In genomic region chr2:55102056-55102812, GRCh38 we compare ENCODE assay signal across 13 cellular contexts. TPM values are rescaled to one million over a fixed set of nuclear protein-coding genes. Genes with fewer than 3 reads are reported as not detected.
DNase-seq lines count a peak whose midpoint lies in the region; ATAC-seq and TF ChIP-seq lines count a peak whose summit lies in the region.
"Had no signal": no experiment of that assay in that cellular context is flagged by ENCODE, and none has a peak within 500 bp of the region (broad histone marks: within the 10 kb centered on the region; RNA-seq: fewer than 3 reads in every experiment).

No MANE protein-coding gene starts in this region.

- ATAC-seq in psoas muscle (no peak), HG03108 (IDR thresholded peaks at IDR 0.05; ENCODE audit: unreplicated experiment) (no peak)
- ATAC-seq: activated CD4-positive, CD25-positive, alpha-beta regulatory T cell treated with anti-CD3 and anti-CD28 coated beads, Interleukin-2, amount 50 U/mL, for 24 hours; stimulated activated naive B cell treated with anti-CD40 and anti-IgM and Interleukin-4, amounts not matched to agents 10 μg/mL and 1 μg/mL and 100 μg/mL, for 72 hours had no signal

- H3K27me3 Mint-ChIP-seq in chondrocyte (ENCODE audit: low read depth), result no peaks in the 10 kb centered on the region
- H3K27me3 Mint-ChIP-seq: stimulated activated naive B cell treated with anti-CD40 and anti-IgM and Interleukin-4, amounts not matched to agents 10 μg/mL and 1 μg/mL and 100 μg/mL, for 72 hours had no signal

- peaks cover 31% of the 10 kb centered on the region for H3K4me1 ChIP-seq in psoas muscle

- H3K4me3 ChIP-seq in epithelial cell of esophagus (ENCODE audit: low read length), result no peak overlapping the region
- no peak overlapping the region for H3K4me3 ChIP-seq in psoas muscle

- intact Hi-C loops in psoas muscle (cut with DNase I), result no loop called here

- no peak overlapping the region for H3K4me3 Mint-ChIP-seq in chondrocyte (ENCODE audit: unreplicated experiment)
- H3K4me3 Mint-ChIP-seq: activated naive CD4-positive, alpha-beta T cell treated with anti-CD3 and anti-CD28 coated beads for 36 hours; CD8-positive, alpha-beta memory T cell; stimulated activated naive B cell treated with anti-CD40 and anti-IgM and Interleukin-4, amounts not matched to agents 10 μg/mL and 1 μg/mL and 100 μg/mL, for 72 hours had no signal

- no peaks in the 10 kb centered on the region for H3K36me3 Mint-ChIP-seq in chondrocyte (ENCODE audit: low read depth)
- H3K36me3 Mint-ChIP-seq: CD8-positive, alpha-beta memory T cell; stimulated activated naive B cell treated with anti-CD40 and anti-IgM and Interleukin-4, amounts not matched to agents 10 μg/mL and 1 μg/mL and 100 μg/mL, for 72 hours had no signal

- no peak overlapping the region for H3K27ac Mint-ChIP-seq in chondrocyte (ENCODE audit: unreplicated experiment)
- H3K27ac Mint-ChIP-seq: activated naive CD4-positive, alpha-beta T cell treated with anti-CD3 and anti-CD28 coated beads for 36 hours; CD8-positive, alpha-beta memory T cell; stimulated activated naive B cell treated with anti-CD40 and anti-IgM and Interleukin-4, amounts not matched to agents 10 μg/mL and 1 μg/mL and 100 μg/mL, for 72 hours had no signal

- H3K4me1 Mint-ChIP-seq in chondrocyte (ENCODE audit: low read depth), result peaks cover 42% of the 10 kb centered on the region
- H3K4me1 Mint-ChIP-seq: CD8-positive, alpha-beta memory T cell had no signal

- no peaks in the 10 kb centered on the region for H3K9me3 Mint-ChIP-seq in chondrocyte (ENCODE audit: low read depth)
- H3K9me3 Mint-ChIP-seq: activated naive CD4-positive, alpha-beta T cell treated with anti-CD3 and anti-CD28 coated beads for 36 hours; CD8-positive, alpha-beta memory T cell; stimulated activated naive B cell treated with anti-CD40 and anti-IgM and Interleukin-4, amounts not matched to agents 10 μg/mL and 1 μg/mL and 100 μg/mL, for 72 hours had no signal

- H3K9me3 ChIP-seq in psoas muscle, result no peaks in the 10 kb centered on the region

- peak overlapping the region; percentile 56 for H3K27ac ChIP-seq in psoas muscle

- H3K36me3 ChIP-seq in psoas muscle (ENCODE audit: insufficient read depth in 1 of 2, low read depth in 1 of 2), result no peaks in the 10 kb centered on the region

- TF ChIP-seq CTCF in epithelial cell of esophagus (IDR thresholded peaks at IDR 0.05; ENCODE audit: insufficient read depth, low read depth, low read length, missing control alignments), result no peak
- TF ChIP-seq CTCF in psoas muscle (IDR thresholded peaks at IDR 0.05), result no peak
- no peak for TF ChIP-seq CTCF in chondrocyte (IDR thresholded peaks at IDR 0.05)

- 59 to 71% (median 66%) methylated on average over 4 of the region's 4 CpGs for WGBS in psoas muscle, 3 donors

- no peaks in the 10 kb centered on the region for H3K27me3 ChIP-seq in psoas muscle (ENCODE audit: insufficient read depth in 3 of 3, low read length in 2 of 3)

- DNase-seq in AG20443 (ENCODE audit: low spot score) (peak; percentile 35), NCI-H226 (peak; percentile 66), epithelial cell of esophagus (ENCODE audit: low read depth) (peak; percentile 66), psoas muscle (no peak), chondrocyte (ENCODE audit: low spot score) (no peak), NCI-H1092 treated with DMSO at 0.1 percent for 48 hours (lab: John Stamatoyannopoulos, UW) (no peak), Kasumi-1 (lab: John Stamatoyannopoulos, UW) (no peak)
- DNase-seq: activated naive CD4-positive, alpha-beta T cell treated with anti-CD3 and anti-CD28 coated beads for 36 hours; CD8-positive, alpha-beta memory T cell; NCI-H1105 treated with DMSO at 0.1 percent for 48 hours; stimulated activated naive B cell treated with anti-CD40 and anti-IgM and Interleukin-4, amounts not matched to agents 10 μg/mL and 1 μg/mL and 100 μg/mL, for 72 hours had no signal

RNA-seq across cellular contexts. Expression of gene RTN4, which starts 52.0 kb away (rescaled TPM):
- total RNA-seq in psoas muscle (100 to 1,000 TPM; 235 to 394 (median 302) TPM), chondrocyte (560 to 819 TPM (median 766 TPM) in 3 replicates)
- polyA plus RNA-seq in psoas muscle, result 100 to 1,000 TPM; 168 to 542 (median 289) TPM

Comparison
In these comparisons a context has a peak if more than half of its experiments do, and no peak if none do; other contexts are left out.
1. DNase-seq: peak in AG20443 (single experiment), NCI-H226 (single experiment) and epithelial cell of esophagus (single experiment); none in psoas muscle (0 of 2), chondrocyte (single experiment), NCI-H1092 treated with DMSO at 0.1 percent for 48 hours (single experiment) and Kasumi-1 (0 of 2).